ENCODE assay signal across 9 cellular contexts in genomic region chr7:150340024-150340749, GRCh38. TPM values are rescaled to one million over a fixed set of nuclear protein-coding genes. Genes with fewer than 3 reads are reported as not detected.
DNase-seq lines count a peak whose midpoint lies in the region; ATAC-seq lines count a peak whose summit lies in the region.
"Had no signal": no experiment of that assay in that cellular context is flagged by ENCODE, and none has a peak within 500 bp of the region (broad histone marks: within the 10 kb centered on the region; RNA-seq: fewer than 3 reads in every experiment).

No MANE protein-coding gene starts in this region.

- H3K4me2 ChIP-seq in skeletal muscle satellite cell (ENCODE audit: low read length), result peak overlapping the region; percentile 63

- peak; percentile 60 for ATAC-seq in GM18909 (IDR thresholded peaks at IDR 0.05; ENCODE audit: poor library complexity, unreplicated experiment)
- ATAC-seq in GM19351 (IDR thresholded peaks at IDR 0.05; ENCODE audit: unreplicated experiment), result no peak
- no peak for ATAC-seq in GM18520 (IDR thresholded peaks at IDR 0.05; ENCODE audit: unreplicated experiment)
- ATAC-seq in HG02623 (IDR thresholded peaks at IDR 0.05; ENCODE audit: unreplicated experiment), result no peak

- peaks cover 60% of the 10 kb centered on the region for H3K27me3 ChIP-seq in skeletal muscle satellite cell (ENCODE audit: control insufficient read depth, insufficient read depth, low read length)

- peak overlapping the region; percentile 49 for H3K4me3 ChIP-seq in skeletal muscle satellite cell (ENCODE audit: low read length)

- no peak overlapping the region for H3K9ac ChIP-seq in skeletal muscle satellite cell (ENCODE audit: low read depth, low read length)

- DNase-seq in astrocyte of the hippocampus (ENCODE audit: low read depth, low spot score), result peak; percentile 82
- DNase-seq in islet precursor cell, result peak; percentile 87
- DNase-seq in central memory CD4-positive, alpha-beta T cell, result no peak
- DNase-seq: T-helper 2 cell had no signal

- no peaks in the 10 kb centered on the region for H3K9me3 ChIP-seq in skeletal muscle satellite cell (replicated peaks; ENCODE audit: low read length)

- H3K36me3 ChIP-seq in skeletal muscle satellite cell (ENCODE audit: insufficient read depth, low read length), result no peaks in the 10 kb centered on the region

- peaks cover 13% of the 10 kb centered on the region for H3K4me1 ChIP-seq in skeletal muscle satellite cell (ENCODE audit: control insufficient read depth, insufficient read depth, low read length)

RNA-seq across cellular contexts. Expression of gene RARRES2, which starts 1.2 kb away (rescaled TPM):
- total RNA-seq in skeletal muscle satellite cell (2012; rRNA removed), result under 0.01 and 9.6 TPM in 2 replicates

RNA-seq across cellular contexts. Expression of gene ACTR3C, which starts 16.8 kb away (rescaled TPM):
- total RNA-seq in skeletal muscle satellite cell (2012; rRNA removed), result not detected in 2 replicates

RNA-seq across cellular contexts. Expression of gene LRRC61, which starts 17.0 kb away (rescaled TPM):
- 0.76 and 0.87 TPM in 2 replicates for total RNA-seq in skeletal muscle satellite cell (2012; rRNA removed)

RNA-seq across cellular contexts. Expression of gene REPIN1, which starts 28.4 kb away (rescaled TPM):
- 38.7 and 40.1 TPM in 2 replicates for total RNA-seq in skeletal muscle satellite cell (2012; rRNA removed)

RNA-seq across cellular contexts. Expression of gene ZNF775, which starts 38.9 kb away (rescaled TPM):
- total RNA-seq in skeletal muscle satellite cell (2012; rRNA removed), result 3.0 and 3.3 TPM in 2 replicates
